ENCODE assay signal across 8 cellular contexts in the genomic region with DNA sequence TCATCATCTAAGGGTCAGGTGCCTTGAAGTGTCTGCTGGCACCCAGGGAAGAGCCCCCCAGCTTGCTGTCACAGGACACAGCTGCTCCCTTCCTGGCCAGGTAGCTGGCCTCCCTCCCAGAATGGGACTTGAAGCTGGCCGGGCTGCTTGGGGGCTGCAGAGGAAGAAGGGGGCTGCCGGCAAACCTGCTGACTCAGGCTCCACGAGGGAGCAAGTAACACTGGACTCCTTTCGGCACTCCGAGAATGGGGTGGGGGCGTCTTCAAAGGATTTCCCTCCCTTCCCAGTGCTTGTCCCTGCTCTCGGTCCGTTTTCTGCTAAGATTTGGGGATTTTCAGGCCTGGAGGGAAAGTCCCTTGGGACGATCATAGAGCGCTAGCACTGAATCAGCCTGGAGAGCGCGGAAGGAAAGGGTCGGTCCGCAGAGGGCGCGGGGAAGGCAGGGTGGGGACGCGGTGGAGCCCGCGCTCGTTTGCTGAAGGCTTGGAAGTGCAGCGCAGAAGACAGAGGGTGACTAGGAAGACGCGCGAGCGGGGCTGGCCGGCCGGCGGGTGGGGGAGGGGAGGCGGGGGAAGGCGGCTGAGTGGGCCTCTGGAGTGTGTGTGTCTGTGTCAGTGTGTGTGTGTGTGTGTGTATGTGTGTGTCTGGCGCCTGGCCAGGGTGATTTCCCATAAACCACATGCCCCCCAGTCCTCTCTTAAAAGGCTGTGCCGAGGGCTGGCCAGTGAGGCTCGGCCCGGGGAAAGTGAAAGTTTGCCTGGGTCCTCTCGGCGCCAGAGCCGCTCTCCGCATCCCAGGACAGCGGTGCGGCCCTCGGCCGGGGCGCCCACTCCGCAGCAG. TPM values are rescaled to one million over a fixed set of nuclear protein-coding genes. Genes with fewer than 3 reads are reported as not detected.
A peak's percentile ranks its signal among the peaks of the same experiment; 100 is the strongest.
DNase-seq lines count a peak whose midpoint lies in the region; ATAC-seq lines count a peak whose summit lies in the region.

CSF1 (plus strand) TSS at position 727 of the 840 bp plus-strand sequence. CDS start 175 bp downstream, outside the sequence.

- DNase-seq in DMS 273 (lab: John Stamatoyannopoulos, UW; ENCODE audit: unreplicated experiment) = peak; percentile 79
- no peak for DNase-seq in DMS 273 treated with DMSO at 0.1 percent for 48 hours (lab: John Stamatoyannopoulos, UW)
- DNase-seq in NCI-H2171 treated with DMSO at 0.1 percent for 48 hours (lab: John Stamatoyannopoulos, UW) = peak; percentile 23
- peak; percentile 79 for DNase-seq in activated CD8-positive, alpha-beta memory T cell treated with anti-CD3 and anti-CD28 coated beads, Interleukin-2, amount 10 ng/mL, durations not matched to agents 7 days and 5 days
- DNase-seq in effector memory CD4-positive, alpha-beta T cell = peak; percentile 38 to 49 (median 44)
- peak; percentile 88 to 89 for DNase-seq in lung microvascular endothelial cell (ENCODE audit: low read depth in 2 of 2)
- peak; percentile 40 to 64 (median 48) for DNase-seq in stimulated activated CD4-positive, alpha-beta T cell treated with anti-CD3 and anti-CD28 coated beads, TNF-alpha, amount 100 ng/mL, for 24 hours (ENCODE audit: low read depth in 3 of 3)

- no peaks in the 10 kb centered on the region for H3K27me3 ChIP-seq in effector memory CD4-positive, alpha-beta T cell (replicated peaks; ENCODE audit: control insufficient read depth, insufficient read depth, low read length, poor library complexity, severe bottlenecking)

- H3K9me3 Mint-ChIP-seq in activated CD8-positive, alpha-beta memory T cell treated with anti-CD3 and anti-CD28 coated beads, Interleukin-2, amount 10 ng/mL, durations not matched to agents 7 days and 5 days (ENCODE audit: low read depth) = no peaks in the 10 kb centered on the region

- peak within 1 kb of the TSS; percentile 67 for H3K27ac ChIP-seq in effector memory CD4-positive, alpha-beta T cell (ENCODE audit: insufficient read depth, low read length, poor library complexity, severe bottlenecking)

- CTCF ChIA-PET in activated CD8-positive, alpha-beta memory T cell treated with anti-CD3 and anti-CD28 coated beads, Interleukin-2, amount 10 ng/mL, durations not matched to agents 7 days and 5 days (lab: Charles Lee) = interaction anchor here (1.0 to 6.0 kb wide), 5 partner anchors 42 to 270 kb away, joined by 3 to 43 read pairs (median 5); no protein-coding TSS in a partner anchor

- no peaks in the 10 kb centered on the region for H3K36me3 ChIP-seq in effector memory CD4-positive, alpha-beta T cell (ENCODE audit: control insufficient read depth, insufficient read depth, low read length)

- peak within 1 kb of the TSS; percentile 91 for H3K4me3 Mint-ChIP-seq in activated CD8-positive, alpha-beta memory T cell treated with anti-CD3 and anti-CD28 coated beads, Interleukin-2, amount 10 ng/mL, durations not matched to agents 7 days and 5 days

- peaks cover 83% of the 10 kb centered on the region for H3K4me1 Mint-ChIP-seq in activated CD8-positive, alpha-beta memory T cell treated with anti-CD3 and anti-CD28 coated beads, Interleukin-2, amount 10 ng/mL, durations not matched to agents 7 days and 5 days

- no peaks in the 10 kb centered on the region for H3K9me3 ChIP-seq in effector memory CD4-positive, alpha-beta T cell (ENCODE audit: control insufficient read depth, low read length)

- H3K27me3 Mint-ChIP-seq in activated CD8-positive, alpha-beta memory T cell treated with anti-CD3 and anti-CD28 coated beads, Interleukin-2, amount 10 ng/mL, durations not matched to agents 7 days and 5 days = no peaks in the 10 kb centered on the region

- peak; percentile 50 for ATAC-seq in activated CD8-positive, alpha-beta memory T cell treated with anti-CD3 and anti-CD28 coated beads, Interleukin-2, amount 10 ng/mL, durations not matched to agents 7 days and 5 days
- no peak for ATAC-seq in GM19455 (IDR thresholded peaks at IDR 0.05; ENCODE audit: unreplicated experiment)

- peaks cover 25% of the 10 kb centered on the region for H3K36me3 Mint-ChIP-seq in activated CD8-positive, alpha-beta memory T cell treated with anti-CD3 and anti-CD28 coated beads, Interleukin-2, amount 10 ng/mL, durations not matched to agents 7 days and 5 days

- peaks cover 49% of the 10 kb centered on the region for H3K4me1 ChIP-seq in effector memory CD4-positive, alpha-beta T cell (ENCODE audit: control insufficient read depth, insufficient read depth, low read length, poor library complexity, severe bottlenecking)

- peak within 1 kb of the TSS; percentile 77 for H3K4me3 ChIP-seq in effector memory CD4-positive, alpha-beta T cell (ENCODE audit: insufficient read depth, low read depth, low read length, poor library complexity, severe bottlenecking)

- peak within 1 kb of the TSS; percentile 91 for H3K27ac Mint-ChIP-seq in activated CD8-positive, alpha-beta memory T cell treated with anti-CD3 and anti-CD28 coated beads, Interleukin-2, amount 10 ng/mL, durations not matched to agents 7 days and 5 days

RNA-seq across cellular contexts. Expression of gene CSF1, which starts in this region (rescaled TPM):
- total RNA-seq in activated CD8-positive, alpha-beta memory T cell treated with anti-CD3 and anti-CD28 coated beads, Interleukin-2, amount 10 ng/mL, durations not matched to agents 7 days and 5 days = 100 to 1,000 TPM in 1 of 2 experiments, 10 to 100 TPM in 1; 77.6 to 143 TPM
- total RNA-seq in lung microvascular endothelial cell = 4.2 and 5.2 TPM in 2 replicates

Comparison
In these comparisons a context has a peak if more than half of its experiments do, and no peak if none do; other contexts are left out.
1. RNA of gene CSF1 (total RNA-seq): 77.6 to 143 TPM in activated CD8-positive, alpha-beta memory T cell treated with anti-CD3 and anti-CD28 coated beads, Interleukin-2, amount 10 ng/mL, durations not matched to agents 7 days and 5 days; 4.2 to 5.2 TPM in lung microvascular endothelial cell; every median in the first group is over 10 times any median in the second.